8 cellular contexts compared by ENCODE assay signal in the genomic region with DNA sequence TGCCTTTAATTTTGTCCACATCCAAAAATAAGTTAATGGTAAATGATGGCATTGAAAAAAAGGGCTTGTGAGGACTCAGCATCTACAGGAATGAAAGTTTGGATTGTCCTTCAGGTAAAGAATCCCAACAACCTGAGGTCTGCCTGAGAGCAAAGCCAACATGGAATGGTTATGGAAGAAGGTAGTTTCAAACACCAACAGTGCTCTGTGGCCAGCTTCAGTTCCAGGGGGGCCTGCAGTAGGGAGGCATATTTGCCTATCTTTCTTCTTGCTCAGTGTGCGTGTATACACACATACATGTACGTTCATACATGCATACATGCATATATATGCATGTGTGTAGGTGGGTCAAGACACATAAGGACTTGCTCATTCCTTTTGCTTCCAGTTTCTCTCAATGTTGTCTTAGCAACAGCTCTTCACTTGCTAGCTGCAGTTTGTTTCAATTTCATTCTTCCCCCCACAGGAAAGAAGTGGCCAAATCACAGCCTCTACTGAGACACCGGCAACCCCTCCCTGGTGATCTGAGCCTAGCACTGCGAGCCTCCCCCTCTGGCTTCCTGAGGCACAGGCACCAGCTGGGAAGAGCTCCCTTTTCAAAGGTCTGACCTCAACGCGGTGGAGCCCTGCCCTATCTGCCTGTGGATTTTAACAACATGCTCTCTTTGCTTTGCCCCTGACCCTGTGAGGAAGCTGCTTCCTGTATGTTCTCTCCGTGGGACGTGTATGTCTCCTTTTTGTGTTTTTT.
DNase-seq lines count a peak whose midpoint lies in the region; ATAC-seq and TF ChIP-seq lines count a peak whose summit lies in the region.

No MANE protein-coding gene starts in this region.

- no TSS peak for BruUV-seq in PC-3 (replicated peaks; lab: Mats Ljungman, UMichigan)

- no peak for TF ChIP-seq CTCF in PC-3 (conservative IDR thresholded peaks at IDR 0.05; ENCODE audit: low read depth, low read length)

- no peaks in the 10 kb centered on the region for H3K9me3 ChIP-seq in PC-3 (ENCODE audit: low read length)

- H3K9me3 Mint-ChIP-seq in activated T-helper 1 cell treated with anti-CD3 and anti-CD28 coated beads, Interleukin-12 subunit alpha, Interleukin-12 subunit beta, Interleukin-2, Interleukin-4 antibody, amounts not matched to agents 30 ng/mL and 10 ng/mL and 1 ng/mL, durations not matched to agents 14 hours and 24 hours and 36 hours = peaks cover 8% of the 10 kb centered on the region

- intact Hi-C loops in activated T-helper 1 cell treated with anti-CD3 and anti-CD28 coated beads, Interleukin-12 subunit alpha, Interleukin-12 subunit beta, Interleukin-2, Interleukin-4 antibody, amounts not matched to agents 30 ng/mL and 10 ng/mL and 1 ng/mL, durations not matched to agents 14 hours and 24 hours and 36 hours (cut with micrococcal nuclease) = loop anchor here (1.0 to 2.0 kb wide), 5 partner anchors 10 to 570 kb away; partner anchors contain the start of gene FAN1
- intact Hi-C loops in left ventricle myocardium superior (cut with micrococcal nuclease) (no loop called here), PC-3 (cut with micrococcal nuclease) (no loop called here)

- POLR2A ChIA-PET in PC-3 (lab: Charles Lee; ENCODE audit: unreplicated experiment) = no interaction called here

- H3K9me2 ChIP-seq in PC-3 (replicated peaks; ENCODE audit: low read length) = no peaks in the 10 kb centered on the region

- H3K4me1 Mint-ChIP-seq in activated T-helper 1 cell treated with anti-CD3 and anti-CD28 coated beads, Interleukin-12 subunit alpha, Interleukin-12 subunit beta, Interleukin-2, Interleukin-4 antibody, amounts not matched to agents 30 ng/mL and 10 ng/mL and 1 ng/mL, durations not matched to agents 14 hours and 24 hours and 36 hours (ENCODE audit: low read depth) = peaks cover 59% of the 10 kb centered on the region

- H3K36me3 Mint-ChIP-seq in activated T-helper 1 cell treated with anti-CD3 and anti-CD28 coated beads, Interleukin-12 subunit alpha, Interleukin-12 subunit beta, Interleukin-2, Interleukin-4 antibody, amounts not matched to agents 30 ng/mL and 10 ng/mL and 1 ng/mL, durations not matched to agents 14 hours and 24 hours and 36 hours (ENCODE audit: low read depth) = peaks cover 20% of the 10 kb centered on the region

- H3K27ac Mint-ChIP-seq in activated T-helper 1 cell treated with anti-CD3 and anti-CD28 coated beads, Interleukin-12 subunit alpha, Interleukin-12 subunit beta, Interleukin-2, Interleukin-4 antibody, amounts not matched to agents 30 ng/mL and 10 ng/mL and 1 ng/mL, durations not matched to agents 14 hours and 24 hours and 36 hours = peak overlapping the region; percentile 90

- no peak overlapping the region for H3K27ac ChIP-seq in PC-3 (ENCODE audit: low read length)

- H3K4me3 Mint-ChIP-seq in activated T-helper 1 cell treated with anti-CD3 and anti-CD28 coated beads, Interleukin-12 subunit alpha, Interleukin-12 subunit beta, Interleukin-2, Interleukin-4 antibody, amounts not matched to agents 30 ng/mL and 10 ng/mL and 1 ng/mL, durations not matched to agents 14 hours and 24 hours and 36 hours = peak overlapping the region; percentile 76

- no peaks in the 10 kb centered on the region for H3K79me2 ChIP-seq in PC-3 (ENCODE audit: low read length)

- H3K9ac ChIP-seq in PC-3 (ENCODE audit: low read length) = no peak overlapping the region

- H3K4me1 ChIP-seq in PC-3 (ENCODE audit: insufficient read depth, low read length) = no peaks in the 10 kb centered on the region

- ATAC-seq in GM21367 (IDR thresholded peaks at IDR 0.05; ENCODE audit: unreplicated experiment) (peak; percentile 91), HG03521 (IDR thresholded peaks at IDR 0.05; ENCODE audit: unreplicated experiment) (peak; percentile 91), left ventricle myocardium superior (peak; percentile 80), PC-3 (no peak)
- peak; percentile 81 for ATAC-seq in stimulated activated naive CD8-positive, alpha-beta T cell treated with anti-CD3 and anti-CD28 coated beads, Interleukin-15, Interleukin-2, amounts not matched to agents 100 U/mL and 50 U/mL, for 24 hours

- H2AFZ ChIP-seq in PC-3 (ENCODE audit: low read length) = no peak overlapping the region

- H3K36me3 ChIP-seq in PC-3 (ENCODE audit: low read depth, low read length) = no peaks in the 10 kb centered on the region

- no peaks in the 10 kb centered on the region for H3K27me3 Mint-ChIP-seq in activated T-helper 1 cell treated with anti-CD3 and anti-CD28 coated beads, Interleukin-12 subunit alpha, Interleukin-12 subunit beta, Interleukin-2, Interleukin-4 antibody, amounts not matched to agents 30 ng/mL and 10 ng/mL and 1 ng/mL, durations not matched to agents 14 hours and 24 hours and 36 hours (ENCODE audit: insufficient read depth)

- H3F3A ChIP-seq in PC-3 (ENCODE audit: low read length, unreplicated experiment) = no peaks in the 10 kb centered on the region

- H3K4me2 ChIP-seq in PC-3 (ENCODE audit: low read length) = no peak overlapping the region

- no peaks in the 10 kb centered on the region for H4K20me1 ChIP-seq in PC-3 (ENCODE audit: low read length)

- peaks cover 25% of the 10 kb centered on the region for H3K27me3 ChIP-seq in PC-3 (ENCODE audit: low read length)

- peak; percentile 68 for DNase-seq in activated T-helper 1 cell treated with anti-CD3 and anti-CD28 coated beads, Interleukin-12 subunit alpha, Interleukin-12 subunit beta, Interleukin-2, Interleukin-4 antibody, amounts not matched to agents 30 ng/mL and 10 ng/mL and 1 ng/mL, durations not matched to agents 14 hours and 24 hours and 36 hours (ENCODE audit: low spot score)
- DNase-seq in left ventricle myocardium superior (no peak), cerebellum (ENCODE audit: low spot score) (no peak), PC-3 (no peak)
- DNase-seq in stimulated activated naive CD8-positive, alpha-beta T cell treated with anti-CD3 and anti-CD28 coated beads, Interleukin-15, Interleukin-2, amounts not matched to agents 100 U/mL and 50 U/mL, for 24 hours = peak; percentile 59

- peak overlapping the region; percentile 32; the same call in 1 of the 2 replicates for H3K4me3 ChIP-seq in GM08714 (ENCODE audit: low read length)
- H3K4me3 ChIP-seq in PC-3 (ENCODE audit: low read length) = no peak overlapping the region

- CTCF ChIA-PET in PC-3 (lab: Charles Lee) = no interaction called here

Comparison
In these comparisons a context has a peak if more than half of its experiments do, and no peak if none do; other contexts are left out.
1. DNase-seq: peak in activated T-helper 1 cell treated with anti-CD3 and anti-CD28 coated beads, Interleukin-12 subunit alpha, Interleukin-12 subunit beta, Interleukin-2, Interleukin-4 antibody, amounts not matched to agents 30 ng/mL and 10 ng/mL and 1 ng/mL, durations not matched to agents 14 hours and 24 hours and 36 hours (single experiment) and stimulated activated naive CD8-positive, alpha-beta T cell treated with anti-CD3 and anti-CD28 coated beads, Interleukin-15, Interleukin-2, amounts not matched to agents 100 U/mL and 50 U/mL, for 24 hours (single experiment); none in left ventricle myocardium superior (single experiment), cerebellum (single experiment) and PC-3 (single experiment).